ENCODE assay signal across 12 cellular contexts in genomic region chr10:27529010-27529783, GRCh38. TPM values are rescaled to one million over a fixed set of nuclear protein-coding genes. Genes with fewer than 3 reads are reported as not detected.
DNase-seq lines count a peak whose midpoint lies in the region; ATAC-seq, FAIRE-seq and TF ChIP-seq lines count a peak whose summit lies in the region.
"Had no signal": no experiment of that assay in that cellular context is flagged by ENCODE, and none has a peak within 500 bp of the region (broad histone marks: within the 10 kb centered on the region; RNA-seq: fewer than 3 reads in every experiment).

No MANE protein-coding gene starts in this region.

- no peaks in the 10 kb centered on the region for H3K27me3 ChIP-seq in iPS-20b (ENCODE audit: insufficient read depth, low read length)
- H3K27me3 ChIP-seq: SJSA1 had no signal

- no peak overlapping the region for H3K27ac ChIP-seq in iPS-20b (ENCODE audit: low read length)
- H3K27ac ChIP-seq: SJSA1 had no signal

- peak; percentile 38 for FAIRE-seq in GM12892 (lab: Jason Lieb, UNC)
- FAIRE-seq: D721Med had no signal

- H3K27me3 Mint-ChIP-seq in activated T-helper 1 cell treated with anti-CD3 and anti-CD28 coated beads, Interleukin-12 subunit alpha, Interleukin-12 subunit beta, Interleukin-2, Interleukin-4 antibody, amounts not matched to agents 30 ng/mL and 10 ng/mL and 1 ng/mL, durations not matched to agents 14 hours and 24 hours and 36 hours (ENCODE audit: insufficient read depth): no peaks in the 10 kb centered on the region

- peak overlapping the region; percentile 37; the same call in 1 of the 2 replicates for H3K9ac ChIP-seq in iPS-20b (ENCODE audit: low read depth, low read length)

- intact Hi-C loops in activated T-helper 1 cell treated with anti-CD3 and anti-CD28 coated beads, Interleukin-12 subunit alpha, Interleukin-12 subunit beta, Interleukin-2, Interleukin-4 antibody, amounts not matched to agents 30 ng/mL and 10 ng/mL and 1 ng/mL, durations not matched to agents 14 hours and 24 hours and 36 hours (cut with micrococcal nuclease): loop anchor here (5.0 kb wide), 1 partner anchor 672 kb away; no protein-coding TSS in a partner anchor

- peaks cover 26% of the 10 kb centered on the region for H3K36me3 Mint-ChIP-seq in activated T-helper 1 cell treated with anti-CD3 and anti-CD28 coated beads, Interleukin-12 subunit alpha, Interleukin-12 subunit beta, Interleukin-2, Interleukin-4 antibody, amounts not matched to agents 30 ng/mL and 10 ng/mL and 1 ng/mL, durations not matched to agents 14 hours and 24 hours and 36 hours (ENCODE audit: low read depth)

- peaks cover 14% of the 10 kb centered on the region for H3K4me1 ChIP-seq in iPS-20b (ENCODE audit: insufficient read depth, low read length)
- H3K4me1 ChIP-seq: SJSA1 had no signal

- no peaks in the 10 kb centered on the region for H3K9me3 ChIP-seq in iPS-20b (ENCODE audit: insufficient read depth, low read depth, low read length)
- H3K9me3 ChIP-seq: SJSA1 had no signal

- H3K36me3 ChIP-seq in iPS-20b (ENCODE audit: insufficient read depth, low read depth, low read length): peaks cover 7% of the 10 kb centered on the region

- TF ChIP-seq POLR2A in GM12892 (IDR thresholded peaks at IDR 0.05; ENCODE audit: low read depth, low read length): no peak

- peaks cover 66% of the 10 kb centered on the region for H3K4me1 Mint-ChIP-seq in activated T-helper 1 cell treated with anti-CD3 and anti-CD28 coated beads, Interleukin-12 subunit alpha, Interleukin-12 subunit beta, Interleukin-2, Interleukin-4 antibody, amounts not matched to agents 30 ng/mL and 10 ng/mL and 1 ng/mL, durations not matched to agents 14 hours and 24 hours and 36 hours (ENCODE audit: low read depth)

- ATAC-seq in HG02571 (IDR thresholded peaks at IDR 0.05; ENCODE audit: unreplicated experiment): no peak
- no peak for ATAC-seq in HG03439 (IDR thresholded peaks at IDR 0.05; ENCODE audit: unreplicated experiment)

- no peak overlapping the region for H3K4me3 Mint-ChIP-seq in activated T-helper 1 cell treated with anti-CD3 and anti-CD28 coated beads, Interleukin-12 subunit alpha, Interleukin-12 subunit beta, Interleukin-2, Interleukin-4 antibody, amounts not matched to agents 30 ng/mL and 10 ng/mL and 1 ng/mL, durations not matched to agents 14 hours and 24 hours and 36 hours

- peak overlapping the region; percentile 10 for H3K27ac Mint-ChIP-seq in activated T-helper 1 cell treated with anti-CD3 and anti-CD28 coated beads, Interleukin-12 subunit alpha, Interleukin-12 subunit beta, Interleukin-2, Interleukin-4 antibody, amounts not matched to agents 30 ng/mL and 10 ng/mL and 1 ng/mL, durations not matched to agents 14 hours and 24 hours and 36 hours

- H3K4me3 ChIP-seq in iPS-20b (ENCODE audit: low read length): no peak overlapping the region
- H3K4me3 ChIP-seq: SJSA1 had no signal

- DNase-seq in A172 (ENCODE audit: low spot score) (peak; percentile 23), GM12892 (ENCODE audit: insufficient read length) (no peak), SK-N-DZ (ENCODE audit: low spot score) (no peak), pons (ENCODE audit: low spot score) (no peak)
- no peak for DNase-seq in activated T-helper 1 cell treated with anti-CD3 and anti-CD28 coated beads, Interleukin-12 subunit alpha, Interleukin-12 subunit beta, Interleukin-2, Interleukin-4 antibody, amounts not matched to agents 30 ng/mL and 10 ng/mL and 1 ng/mL, durations not matched to agents 14 hours and 24 hours and 36 hours (ENCODE audit: low spot score)
- DNase-seq: activated CD4-positive, alpha-beta T cell treated with anti-CD3 and anti-CD28 coated beads, Interleukin-2, amount 50 U/mL, for 4 hours; NCI-H446 had no signal

- no peaks in the 10 kb centered on the region for H3K9me3 Mint-ChIP-seq in activated T-helper 1 cell treated with anti-CD3 and anti-CD28 coated beads, Interleukin-12 subunit alpha, Interleukin-12 subunit beta, Interleukin-2, Interleukin-4 antibody, amounts not matched to agents 30 ng/mL and 10 ng/mL and 1 ng/mL, durations not matched to agents 14 hours and 24 hours and 36 hours

RNA-seq across cellular contexts. Expression of gene RAB18, which starts 25.1 kb away (rescaled TPM):
- total RNA-seq in A172 (2014; rRNA removed; shearing (Covaris generic)): 79.9 and 80.2 TPM in 2 replicates
- 31.4 TPM for polyA plus RNA-seq in GM12892 (2012; ENCODE audit: missing spikeins)
- 61.6 and 63.7 TPM in 2 replicates for total RNA-seq in activated T-helper 1 cell treated with anti-CD3 and anti-CD28 coated beads, Interleukin-12 subunit alpha, Interleukin-12 subunit beta, Interleukin-2, Interleukin-4 antibody, amounts not matched to agents 30 ng/mL and 10 ng/mL and 1 ng/mL, durations not matched to agents 14 hours and 24 hours and 36 hours
- 15.9 and 16.8 TPM in 2 replicates for polyA plus RNA-seq in SK-N-DZ (2014; cell fraction: cytosol; rRNA removed)
- 15.5 and 16.4 TPM in 2 replicates for polyA plus RNA-seq in SK-N-DZ (2014; cell fraction: nucleus; rRNA removed)
